ENCODE assay signal across 8 cellular contexts in the genomic region with DNA sequence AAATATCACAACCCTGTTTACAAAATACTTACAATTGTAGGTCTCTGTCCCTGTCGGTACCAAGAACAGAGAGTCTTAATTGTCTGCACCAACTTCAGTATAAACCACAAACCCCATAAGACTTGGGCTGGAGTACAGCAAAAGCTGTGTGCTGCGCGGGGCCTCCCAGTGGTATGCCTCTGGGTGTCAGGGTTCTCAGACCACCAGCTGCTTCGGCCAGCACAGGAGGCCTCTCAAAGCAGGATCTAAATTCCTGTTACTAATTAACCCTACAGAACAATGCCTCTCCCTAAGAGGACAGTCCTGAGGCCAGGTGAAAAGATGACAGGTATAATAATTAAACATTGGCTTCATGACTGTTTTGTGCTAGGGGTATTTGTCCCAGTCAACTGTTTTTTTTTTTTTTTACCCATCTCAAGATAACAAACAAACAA. TPM values are rescaled to one million over a fixed set of nuclear protein-coding genes. Genes with fewer than 3 reads are reported as not detected.
DNase-seq lines count a peak whose midpoint lies in the region; ATAC-seq, FAIRE-seq and TF ChIP-seq lines count a peak whose summit lies in the region.

No MANE protein-coding gene starts in this region.

- TF ChIP-seq POLR2A in esophagus muscularis mucosa (IDR thresholded peaks at IDR 0.05; ENCODE audit: low read depth), result no peak
- TF ChIP-seq POLR2A in ovary (IDR thresholded peaks at IDR 0.05), result no peak

- H3K9me3 ChIP-seq in esophagus muscularis mucosa, result no peaks in the 10 kb centered on the region
- no peaks in the 10 kb centered on the region for H3K9me3 ChIP-seq in ovary

- peaks cover 3% of the 10 kb centered on the region for H3K36me3 Mint-ChIP-seq in T-helper 2 cell treated with Interferon-gamma antibody and Interleukin-4, amounts not matched to agents 5 μg/mL and 100 μg/mL, for 36 hours (ENCODE audit: low read depth)

- H3K27ac ChIP-seq in esophagus muscularis mucosa (replicated peaks in 1 of 4), result peak overlapping the region; percentile 80 to 94 (median 88)
- H3K27ac ChIP-seq in ovary, result peak overlapping the region; percentile 65 to 79

- TF ChIP-seq EP300 in esophagus muscularis mucosa (IDR thresholded peaks at IDR 0.05) (no peak), ovary (IDR thresholded peaks at IDR 0.05) (no peak)

- H3K4me3 Mint-ChIP-seq in T-helper 2 cell treated with Interferon-gamma antibody and Interleukin-4, amounts not matched to agents 5 μg/mL and 100 μg/mL, for 36 hours, result no peak overlapping the region

- intact Hi-C loops in esophagus muscularis mucosa (cut with DNase I), result no loop called here
- intact Hi-C loops in ovary (cut with DNase I), result no loop called here

- WGBS in esophagus muscularis mucosa, result 48% methylated on average over 4 of the region's 4 CpGs
- WGBS in ovary, 3 donors, result 12 to 21% (median 19%) methylated on average over 4 of the region's 4 CpGs

- TF ChIP-seq CTCF in esophagus muscularis mucosa (IDR thresholded peaks at IDR 0.05) (no peak), ovary (IDR thresholded peaks at IDR 0.05) (no peak)

- peak; percentile 82 for FAIRE-seq in RCC 7860 (lab: Jason Lieb, UNC)

- no peaks in the 10 kb centered on the region for H3K27me3 Mint-ChIP-seq in T-helper 2 cell treated with Interferon-gamma antibody and Interleukin-4, amounts not matched to agents 5 μg/mL and 100 μg/mL, for 36 hours (ENCODE audit: low read depth)

- no peak overlapping the region for H3K27ac Mint-ChIP-seq in T-helper 2 cell treated with Interferon-gamma antibody and Interleukin-4, amounts not matched to agents 5 μg/mL and 100 μg/mL, for 36 hours

- no peak overlapping the region for H3K4me3 ChIP-seq in esophagus muscularis mucosa
- no peak overlapping the region for H3K4me3 ChIP-seq in ovary

- in situ Hi-C loops in ACHN (cut with HindIII; ENCODE audit: low pct_ligation_motif_present, low pct_unique_long_range_greater_than_20kb, low sequenced_read_pairs), result no loop called here

- H3K27me3 ChIP-seq in esophagus muscularis mucosa, result no peaks in the 10 kb centered on the region
- H3K27me3 ChIP-seq in ovary, result no peaks in the 10 kb centered on the region

- no peaks in the 10 kb centered on the region for H3K9me3 Mint-ChIP-seq in T-helper 2 cell treated with Interferon-gamma antibody and Interleukin-4, amounts not matched to agents 5 μg/mL and 100 μg/mL, for 36 hours

- DNase-seq in ACHN (peak; percentile 53), RCC 7860 (ENCODE audit: low spot score) (peak; percentile 68), esophagus muscularis mucosa (ENCODE audit: extremely low spot score) (no peak), ovary (peak in 1 of 5 donors; percentile 18)
- no peak for DNase-seq in stimulated activated CD4-positive, alpha-beta T cell treated with anti-CD3 and anti-CD28 coated beads, Interleukin-4, amount 100 ng/mL, for 1 hour
- no peak for DNase-seq in T-helper 2 cell treated with Interferon-gamma antibody and Interleukin-4, amounts not matched to agents 5 μg/mL and 100 μg/mL, for 36 hours (ENCODE audit: low spot score)

- ATAC-seq in GM19468 (IDR thresholded peaks at IDR 0.05; ENCODE audit: extremely low read depth, unreplicated experiment), result peak; percentile 69
- ATAC-seq in HG03521 (IDR thresholded peaks at IDR 0.05; ENCODE audit: unreplicated experiment), result no peak

- H3K4me1 ChIP-seq in esophagus muscularis mucosa (peaks cover 21 to 79% (median 64%) of the 10 kb centered on the region in 4 donors), ovary (ENCODE audit: insufficient read depth) (peaks cover 21% of the 10 kb centered on the region)

- peaks cover 22% of the 10 kb centered on the region for H3K4me1 Mint-ChIP-seq in T-helper 2 cell treated with Interferon-gamma antibody and Interleukin-4, amounts not matched to agents 5 μg/mL and 100 μg/mL, for 36 hours (ENCODE audit: low read depth)

- H3K36me3 ChIP-seq in esophagus muscularis mucosa (peaks cover 0 to 18% (median 2%) of the 10 kb centered on the region in 4 donors), ovary (no peaks in the 10 kb centered on the region)

RNA-seq across cellular contexts. Expression of a gene that starts 1.0 kb away (rescaled TPM):
- total RNA-seq in esophagus muscularis mucosa, result 1,000 to 10,000 TPM in 1 of 4 donors, 100 to 1,000 TPM in 3; 785 to 1,099 (median 921) TPM
- 100 to 1,000 TPM in 5 of 7 donors, 10 to 100 TPM in 2; 49.9 to 225 (median 174) TPM for total RNA-seq in ovary
- polyA plus RNA-seq in ovary, result 100 to 1,000 TPM in 1 of 2 donors, 10 to 100 TPM in 1; 52.9 to 107 TPM

Comparison
In these comparisons a context has a peak if more than half of its experiments do, and no peak if none do; other contexts are left out.
1. DNase-seq: peak in ACHN (single experiment) and RCC 7860 (single experiment); none in esophagus muscularis mucosa (single experiment), stimulated activated CD4-positive, alpha-beta T cell treated with anti-CD3 and anti-CD28 coated beads, Interleukin-4, amount 100 ng/mL, for 1 hour (single experiment) and T-helper 2 cell treated with Interferon-gamma antibody and Interleukin-4, amounts not matched to agents 5 μg/mL and 100 μg/mL, for 36 hours (single experiment).